Comparison of ENCODE assay signal across 8 cellular contexts in genomic region chr22:25404556-25404922, GRCh38.
DNase-seq lines count a peak whose midpoint lies in the region; ATAC-seq, FAIRE-seq and TF ChIP-seq lines count a peak whose summit lies in the region.

No MANE protein-coding gene starts in this region.

- no peaks in the 10 kb centered on the region for H3K9me3 ChIP-seq in CD4-positive, alpha-beta T cell (ENCODE audit: control insufficient read depth, low read length)
- no peaks in the 10 kb centered on the region for H3K9me3 ChIP-seq in iPS-15b (ENCODE audit: control insufficient read depth, insufficient read depth, low read length)

- no peaks in the 10 kb centered on the region for H3K9me3 Mint-ChIP-seq in CD4-positive, alpha-beta T cell
- no peaks in the 10 kb centered on the region for H3K9me3 Mint-ChIP-seq in activated naive CD8-positive, alpha-beta T cell (ENCODE audit: low read depth)
- no peaks in the 10 kb centered on the region for H3K9me3 Mint-ChIP-seq in stimulated activated memory B cell treated with anti-CD40 and anti-IgM and Interleukin-4, amounts not matched to agents 10 μg/mL and 1 μg/mL and 100 μg/mL, for 72 hours

- no peak for FAIRE-seq in D721Med (lab: Jason Lieb, UNC)

- TF ChIP-seq CTCF in CD4-positive, alpha-beta T cell (IDR thresholded peaks at IDR 0.05) = no peak
- no peak for TF ChIP-seq CTCF in D721Med (IDR thresholded peaks at IDR 0.05; ENCODE audit: insufficient read depth, missing control alignments)

- peaks cover 33% of the 10 kb centered on the region for H3K4me1 Mint-ChIP-seq in CD4-positive, alpha-beta T cell (ENCODE audit: low read depth)
- H3K4me1 Mint-ChIP-seq in activated naive CD8-positive, alpha-beta T cell (ENCODE audit: low read depth) = peaks cover 33% of the 10 kb centered on the region
- H3K4me1 Mint-ChIP-seq in stimulated activated memory B cell treated with anti-CD40 and anti-IgM and Interleukin-4, amounts not matched to agents 10 μg/mL and 1 μg/mL and 100 μg/mL, for 72 hours = peaks cover 61% of the 10 kb centered on the region

- no peak overlapping the region for H3K27ac ChIP-seq in CD4-positive, alpha-beta T cell (ENCODE audit: low read depth, low read length)

- no peaks in the 10 kb centered on the region for H3K27me3 Mint-ChIP-seq in CD4-positive, alpha-beta T cell
- no peaks in the 10 kb centered on the region for H3K27me3 Mint-ChIP-seq in activated naive CD8-positive, alpha-beta T cell
- H3K27me3 Mint-ChIP-seq in stimulated activated memory B cell treated with anti-CD40 and anti-IgM and Interleukin-4, amounts not matched to agents 10 μg/mL and 1 μg/mL and 100 μg/mL, for 72 hours = no peaks in the 10 kb centered on the region

- peak overlapping the region; percentile 55 for H3K4me3 ChIP-seq in iPS-15b (ENCODE audit: low read depth, low read length)

- POLR2A ChIA-PET in CD4-positive, alpha-beta T cell (lab: Charles Lee) = no interaction called here

- H3K27ac Mint-ChIP-seq in CD4-positive, alpha-beta T cell = peak overlapping the region; percentile 54
- no peak overlapping the region for H3K27ac Mint-ChIP-seq in activated naive CD8-positive, alpha-beta T cell
- peak overlapping the region; percentile 55 for H3K27ac Mint-ChIP-seq in stimulated activated memory B cell treated with anti-CD40 and anti-IgM and Interleukin-4, amounts not matched to agents 10 μg/mL and 1 μg/mL and 100 μg/mL, for 72 hours

- H3K4me1 ChIP-seq in iPS-15b (ENCODE audit: control insufficient read depth, insufficient read depth, low read length) = peaks cover 13% of the 10 kb centered on the region

- H3K36me3 Mint-ChIP-seq in CD4-positive, alpha-beta T cell (ENCODE audit: low read depth) = no peaks in the 10 kb centered on the region
- H3K36me3 Mint-ChIP-seq in activated naive CD8-positive, alpha-beta T cell = no peaks in the 10 kb centered on the region
- H3K36me3 Mint-ChIP-seq in stimulated activated memory B cell treated with anti-CD40 and anti-IgM and Interleukin-4, amounts not matched to agents 10 μg/mL and 1 μg/mL and 100 μg/mL, for 72 hours = no peaks in the 10 kb centered on the region

- CTCF ChIA-PET in CD4-positive, alpha-beta T cell (lab: Charles Lee) = no interaction called here

- H3K9ac ChIP-seq in iPS-15b (ENCODE audit: low read depth, low read length) = no peak overlapping the region

- intact Hi-C loops in CD4-positive, alpha-beta T cell (cut with DNase I, micrococcal nuclease) = no loop called here

- peak overlapping the region; percentile 90 for H3K4me3 Mint-ChIP-seq in CD4-positive, alpha-beta T cell
- H3K4me3 Mint-ChIP-seq in activated naive CD8-positive, alpha-beta T cell = peak overlapping the region; percentile 94
- peak overlapping the region; percentile 83 for H3K4me3 Mint-ChIP-seq in stimulated activated memory B cell treated with anti-CD40 and anti-IgM and Interleukin-4, amounts not matched to agents 10 μg/mL and 1 μg/mL and 100 μg/mL, for 72 hours

- no peak for DNase-seq in CD4-positive, alpha-beta T cell
- no peak for DNase-seq in D721Med (ENCODE audit: insufficient read length, low spot score)

- no peaks in the 10 kb centered on the region for H3K27me3 ChIP-seq in CD4-positive, alpha-beta T cell (ENCODE audit: control insufficient read depth, insufficient read depth, low read length)
- H3K27me3 ChIP-seq in iPS-15b (ENCODE audit: control insufficient read depth, insufficient read depth, low read length) = peaks cover 6% of the 10 kb centered on the region

- no peak for ATAC-seq in CD4-positive, alpha-beta T cell (ENCODE audit: poor library complexity)
- ATAC-seq in HG02642 (IDR thresholded peaks at IDR 0.05; ENCODE audit: poor library complexity, unreplicated experiment) (peak; percentile 6), HG03378 (IDR thresholded peaks at IDR 0.05; ENCODE audit: unreplicated experiment) (no peak), HG03280 (IDR thresholded peaks at IDR 0.05; ENCODE audit: unreplicated experiment) (no peak)
- no peak for ATAC-seq in stimulated activated memory B cell treated with anti-CD40 and anti-IgM and Interleukin-4, amounts not matched to agents 10 μg/mL and 1 μg/mL and 100 μg/mL, for 72 hours

- no peaks in the 10 kb centered on the region for H3K36me3 ChIP-seq in iPS-15b (ENCODE audit: control insufficient read depth, insufficient read depth, low read length)
